Comparison of ENCODE assay signal across 16 cellular contexts in the genomic region with DNA sequence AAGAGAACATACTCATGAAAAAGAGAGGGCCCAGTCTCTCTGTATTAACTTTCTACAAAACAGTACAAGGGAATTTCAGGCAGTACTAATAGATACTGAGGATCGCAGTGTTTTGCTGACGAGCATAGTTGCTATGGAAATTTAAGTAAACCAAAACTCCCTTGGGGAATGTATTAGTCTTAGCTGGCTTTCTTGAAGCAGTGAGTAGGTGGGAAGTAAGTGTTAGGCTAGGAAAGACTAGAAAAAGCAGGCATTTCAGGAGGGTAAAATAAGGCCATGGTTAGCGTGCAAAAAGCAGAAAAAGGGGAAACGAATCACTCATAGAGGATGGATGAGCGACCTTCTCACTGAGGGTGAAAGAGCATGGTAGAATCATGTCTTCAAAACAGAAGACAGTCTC.
DNase-seq lines count a peak whose midpoint lies in the region; ATAC-seq, FAIRE-seq and TF ChIP-seq lines count a peak whose summit lies in the region.
"Had no signal": no experiment of that assay in that cellular context is flagged by ENCODE, and none has a peak within 500 bp of the region (broad histone marks: within the 10 kb centered on the region; RNA-seq: fewer than 3 reads in every experiment).

No MANE protein-coding gene starts in this region.

- peak overlapping the region in 1 of 2 experiments; percentile 51 for H3K4ac ChIP-seq in mesenchymal stem cell (ENCODE audit: low read depth in 1 of 2, low read length in 2 of 2)

- peak overlapping the region; percentile 59 for H3K27ac ChIP-seq in brain microvascular endothelial cell
- no peak overlapping the region for H3K27ac ChIP-seq in mesenchymal stem cell (ENCODE audit: low read length, poor library complexity, severe bottlenecking)
- H3K27ac ChIP-seq in kidney (ENCODE audit: low read depth in 2 of 2, low read length in 2 of 2) = no peak overlapping the region
- H3K27ac ChIP-seq: Peyer's patch had no signal

- ATAC-seq in HG02610 (IDR thresholded peaks at IDR 0.05; ENCODE audit: unreplicated experiment) = peak; percentile 54
- no peak for ATAC-seq in activated T-cell treated with anti-CD3 and anti-CD28 coated beads, Interleukin-2, amount 50 U/mL, for 4 hours
- no peak for ATAC-seq in HG03097 (IDR thresholded peaks at IDR 0.05; ENCODE audit: low FRiP score, unreplicated experiment)
- ATAC-seq: CD8-positive, alpha-beta T cell had no signal

- H2BK120ac ChIP-seq in mesenchymal stem cell (ENCODE audit: low read depth, low read length) = no peak overlapping the region

- no peak overlapping the region for H3K27ac Mint-ChIP-seq in activated T-cell treated with anti-CD3 and anti-CD28 coated beads, Interleukin-2, amount 50 U/mL, for 24 hours
- H3K27ac Mint-ChIP-seq: activated naive CD4-positive, alpha-beta T cell treated with anti-CD3 and anti-CD28 coated beads, Interleukin-2, amount 10 ng/mL, durations not matched to agents 7 days and 5 days; CD8-positive, alpha-beta T cell had no signal

- H4K91ac ChIP-seq in mesenchymal stem cell (ENCODE audit: low read length) = no peak overlapping the region

- TF ChIP-seq CTCF in AG10803 (conservative IDR thresholded peaks at IDR 0.05; ENCODE audit: low read length) (no peak), brain microvascular endothelial cell (IDR thresholded peaks at IDR 0.05; ENCODE audit: low read depth, low read length, missing control alignments) (no peak), kidney (IDR thresholded peaks at IDR 0.05; ENCODE audit: borderline replicate concordance, extremely low read depth, insufficient read depth) (no peak)

- no peaks in the 10 kb centered on the region for H3K9me3 Mint-ChIP-seq in activated T-cell treated with anti-CD3 and anti-CD28 coated beads, Interleukin-2, amount 50 U/mL, for 24 hours
- H3K9me3 Mint-ChIP-seq in activated T-cell treated with anti-CD3 and anti-CD28 coated beads, Interleukin-2, amount 50 U/mL, for 4 hours = no peaks in the 10 kb centered on the region
- H3K9me3 Mint-ChIP-seq: activated naive CD4-positive, alpha-beta T cell treated with anti-CD3 and anti-CD28 coated beads, Interleukin-2, amount 10 ng/mL, durations not matched to agents 7 days and 5 days; CD8-positive, alpha-beta T cell had no signal

- peak overlapping the region; percentile 15 for H4K8ac ChIP-seq in mesenchymal stem cell (ENCODE audit: low read length)

- no peak for FAIRE-seq in kidney (lab: Jason Lieb, UNC)
- FAIRE-seq: endometrium, GM12892 had no signal

- H3K36me3 Mint-ChIP-seq in activated T-cell treated with anti-CD3 and anti-CD28 coated beads, Interleukin-2, amount 50 U/mL, for 24 hours (ENCODE audit: low read depth) = no peaks in the 10 kb centered on the region
- H3K36me3 Mint-ChIP-seq in activated T-cell treated with anti-CD3 and anti-CD28 coated beads, Interleukin-2, amount 50 U/mL, for 4 hours (ENCODE audit: insufficient read depth) = no peaks in the 10 kb centered on the region
- H3K36me3 Mint-ChIP-seq: activated naive CD4-positive, alpha-beta T cell treated with anti-CD3 and anti-CD28 coated beads, Interleukin-2, amount 10 ng/mL, durations not matched to agents 7 days and 5 days; CD8-positive, alpha-beta T cell had no signal

- no peak overlapping the region for H3K23ac ChIP-seq in mesenchymal stem cell (ENCODE audit: low read length in 2 of 2)

- no peak overlapping the region for H3K14ac ChIP-seq in mesenchymal stem cell (ENCODE audit: low read length in 2 of 2)

- no peaks in the 10 kb centered on the region for H3K4me1 Mint-ChIP-seq in activated T-cell treated with anti-CD3 and anti-CD28 coated beads, Interleukin-2, amount 50 U/mL, for 24 hours (ENCODE audit: low read depth)
- H3K4me1 Mint-ChIP-seq in activated T-cell treated with anti-CD3 and anti-CD28 coated beads, Interleukin-2, amount 50 U/mL, for 4 hours (ENCODE audit: low read depth) = no peaks in the 10 kb centered on the region
- H3K4me1 Mint-ChIP-seq: activated naive CD4-positive, alpha-beta T cell treated with anti-CD3 and anti-CD28 coated beads, Interleukin-2, amount 10 ng/mL, durations not matched to agents 7 days and 5 days had no signal

- H3K4me3 ChIP-seq in AG10803 (ENCODE audit: low read length) (no peak overlapping the region), brain microvascular endothelial cell (ENCODE audit: low read depth, low read length) (no peak overlapping the region), mesenchymal stem cell (ENCODE audit: insufficient read depth in 1 of 2, low read depth in 1 of 2, low read length in 2 of 2) (no peak overlapping the region), kidney (ENCODE audit: low read length in 2 of 2) (no peak overlapping the region)
- H3K4me3 ChIP-seq: Peyer's patch had no signal

- H2BK12ac ChIP-seq in mesenchymal stem cell (ENCODE audit: low read length in 2 of 2) = no peak overlapping the region

- in situ Hi-C loops in brain microvascular endothelial cell (cut with HindIII; ENCODE audit: low pct_ligation_motif_present, low sequenced_read_pairs) = no loop called here

- no peak overlapping the region for H2BK5ac ChIP-seq in mesenchymal stem cell (ENCODE audit: low read depth, low read length, poor library complexity, severe bottlenecking)

- H3K4me2 ChIP-seq in mesenchymal stem cell (ENCODE audit: low read length, poor library complexity, severe bottlenecking) = no peak overlapping the region

- H3K36me3 ChIP-seq in brain microvascular endothelial cell (replicated peaks) (no peaks in the 10 kb centered on the region), mesenchymal stem cell (ENCODE audit: control insufficient read depth in 1 of 2, insufficient read depth in 2 of 2, low read depth in 1 of 2, low read length in 2 of 2) (no peaks in the 10 kb centered on the region), kidney (ENCODE audit: control insufficient read depth in 1 of 2, insufficient read depth in 2 of 2, low read length in 2 of 2) (no peaks in the 10 kb centered on the region)
- H3K36me3 ChIP-seq: Peyer's patch had no signal

- DNase-seq in AG10803 (ENCODE audit: low read depth) (peak; percentile 36), brain microvascular endothelial cell (peak; percentile 88), mesenchymal stem cell (peak; percentile 97), kidney (no peak)
- DNase-seq in activated T-cell treated with anti-CD3 and anti-CD28 coated beads, Interleukin-2, amount 50 U/mL, for 24 hours = no peak
- no peak for DNase-seq in activated T-cell treated with anti-CD3 and anti-CD28 coated beads, Interleukin-2, amount 50 U/mL, for 4 hours
- DNase-seq: activated CD4-positive, CD25-positive, alpha-beta regulatory T cell treated with anti-CD3 and anti-CD28 coated beads, Interleukin-2, amount 50 U/mL, for 72 hours; activated naive CD4-positive, alpha-beta T cell treated with anti-CD3 and anti-CD28 coated beads, Interleukin-2, amount 10 ng/mL, durations not matched to agents 7 days and 5 days; CD8-positive, alpha-beta T cell; NCI-H187 treated with DMSO at 0.1 percent for 48 hours; Peyer's patch; retina had no signal

- no peaks in the 10 kb centered on the region for H3K4me1 ChIP-seq in mesenchymal stem cell (ENCODE audit: control insufficient read depth, insufficient read depth, low read depth, low read length)
- no peaks in the 10 kb centered on the region for H3K4me1 ChIP-seq in kidney (ENCODE audit: control insufficient read depth in 1 of 2, insufficient read depth in 1 of 2, low read depth in 1 of 2, low read length in 2 of 2)
- H3K4me1 ChIP-seq: Peyer's patch had no signal

- intact Hi-C loops in kidney (cut with DNase I) = no loop called here

- H3K27me3 ChIP-seq in brain microvascular endothelial cell (replicated peaks) (no peaks in the 10 kb centered on the region), mesenchymal stem cell (ENCODE audit: control insufficient read depth in 1 of 2, insufficient read depth in 1 of 2, low read length in 2 of 2) (peaks cover 0 to 3% of the 10 kb centered on the region in 2 experiments)
- H3K27me3 ChIP-seq: Peyer's patch had no signal

- peaks cover 23% of the 10 kb centered on the region for H3K27me3 Mint-ChIP-seq in activated T-cell treated with anti-CD3 and anti-CD28 coated beads, Interleukin-2, amount 50 U/mL, for 24 hours
- peaks cover 18% of the 10 kb centered on the region for H3K27me3 Mint-ChIP-seq in activated T-cell treated with anti-CD3 and anti-CD28 coated beads, Interleukin-2, amount 50 U/mL, for 4 hours (ENCODE audit: low read depth)

- H3K9ac ChIP-seq in mesenchymal stem cell (ENCODE audit: low read length) (peak overlapping the region; percentile 83), kidney (ENCODE audit: low read length in 2 of 2) (no peak overlapping the region)

- H2BK15ac ChIP-seq in mesenchymal stem cell (ENCODE audit: low read depth, poor library complexity, severe bottlenecking) = no peak overlapping the region

- peak overlapping the region in 1 of 2 experiments; percentile 33 for H3K18ac ChIP-seq in mesenchymal stem cell (ENCODE audit: low read depth in 1 of 2, low read length in 2 of 2)

- H3K4me3 Mint-ChIP-seq in activated T-cell treated with anti-CD3 and anti-CD28 coated beads, Interleukin-2, amount 50 U/mL, for 24 hours = no peak overlapping the region
- H3K4me3 Mint-ChIP-seq in activated T-cell treated with anti-CD3 and anti-CD28 coated beads, Interleukin-2, amount 50 U/mL, for 4 hours = no peak overlapping the region
- H3K4me3 Mint-ChIP-seq: activated naive CD4-positive, alpha-beta T cell treated with anti-CD3 and anti-CD28 coated beads, Interleukin-2, amount 10 ng/mL, durations not matched to agents 7 days and 5 days; CD8-positive, alpha-beta T cell had no signal

- no peak overlapping the region for H2AFZ ChIP-seq in mesenchymal stem cell (ENCODE audit: low read depth, low read length)

- 34% methylated on average over 5 of the region's 5 CpGs for WGBS in mesenchymal stem cell

- H3K9me3 ChIP-seq in mesenchymal stem cell (ENCODE audit: control insufficient read depth, low read length) = no peaks in the 10 kb centered on the region
- no peaks in the 10 kb centered on the region for H3K9me3 ChIP-seq in kidney (ENCODE audit: control insufficient read depth in 1 of 2, low read length in 2 of 2)
- H3K9me3 ChIP-seq: Peyer's patch had no signal

- no peaks in the 10 kb centered on the region for H3K79me1 ChIP-seq in mesenchymal stem cell (replicated peaks; ENCODE audit: low read length, poor library complexity, severe bottlenecking)

- H2AK5ac ChIP-seq in mesenchymal stem cell (ENCODE audit: low read length, severe bottlenecking) = no peak overlapping the region

Comparison
In these comparisons a context has a peak if more than half of its experiments do, and no peak if none do; other contexts are left out.
1. DNase-seq: peak in AG10803 (single experiment), brain microvascular endothelial cell (single experiment) and mesenchymal stem cell (single experiment); none in kidney (single experiment), activated T-cell treated with anti-CD3 and anti-CD28 coated beads, Interleukin-2, amount 50 U/mL, for 24 hours (single experiment) and activated T-cell treated with anti-CD3 and anti-CD28 coated beads, Interleukin-2, amount 50 U/mL, for 4 hours (single experiment).